In genomic region chr3:87088366-87088983, GRCh38 we compare ENCODE assay signal across 8 cellular contexts.
DNase-seq lines count a peak whose midpoint lies in the region; ATAC-seq and TF ChIP-seq lines count a peak whose summit lies in the region.

No MANE protein-coding gene starts in this region.

- H3K27ac ChIP-seq in mucosa of rectum (ENCODE audit: low read depth in 2 of 2, low read length in 2 of 2) = peak overlapping the region; percentile 65 to 70

- H3K27me3 ChIP-seq in mucosa of rectum (ENCODE audit: control insufficient read depth in 2 of 2, insufficient read depth in 2 of 2, low read length in 2 of 2) = no peaks in the 10 kb centered on the region

- ATAC-seq in HG02623 (IDR thresholded peaks at IDR 0.05; ENCODE audit: unreplicated experiment) (peak; percentile 9), GM18907 (IDR thresholded peaks at IDR 0.05; ENCODE audit: unreplicated experiment) (no peak)

- H3K27me3 Mint-ChIP-seq in nephron progenitor cell (ENCODE audit: low read depth, poor library complexity) = peaks cover 4% of the 10 kb centered on the region

- H3K4me3 ChIP-seq in astrocyte of the cerebellum (ENCODE audit: low read depth, low read length) = peak overlapping the region; percentile 51
- H3K4me3 ChIP-seq in mucosa of rectum (ENCODE audit: low read length in 2 of 2) = peak overlapping the region; percentile 77

- TF ChIP-seq CTCF in astrocyte of the cerebellum (IDR thresholded peaks at IDR 0.05; ENCODE audit: low read depth, low read length, missing control alignments) = no peak
- TF ChIP-seq CTCF in nephron progenitor cell (IDR thresholded peaks at IDR 0.05) = no peak

- H3K9me3 Mint-ChIP-seq in nephron progenitor cell = no peaks in the 10 kb centered on the region

- in situ Hi-C loops in astrocyte of the cerebellum (cut with HindIII; ENCODE audit: low sequenced_read_pairs) = no loop called here

- peak overlapping the region; percentile 38 to 74 for H3K9ac ChIP-seq in mucosa of rectum (ENCODE audit: low read depth in 1 of 2, low read length in 2 of 2)

- H3K9me3 ChIP-seq in mucosa of rectum (ENCODE audit: control insufficient read depth in 2 of 2, low read length in 2 of 2) = no peaks in the 10 kb centered on the region

- no peaks in the 10 kb centered on the region for H3K36me3 Mint-ChIP-seq in nephron progenitor cell (ENCODE audit: low read depth)

- H3K4me3 Mint-ChIP-seq in nephron progenitor cell = no peak overlapping the region

- H3K36me3 ChIP-seq in mucosa of rectum (ENCODE audit: control insufficient read depth in 2 of 2, insufficient read depth in 2 of 2, low read length in 2 of 2) = no peaks in the 10 kb centered on the region

- no peaks in the 10 kb centered on the region for H3K4me1 ChIP-seq in mucosa of rectum (ENCODE audit: control insufficient read depth in 2 of 2, insufficient read depth in 2 of 2, low read length in 2 of 2)

- no peaks in the 10 kb centered on the region for H3K4me1 Mint-ChIP-seq in nephron progenitor cell

- no peak overlapping the region for H3K27ac Mint-ChIP-seq in nephron progenitor cell

- DNase-seq in ELR (ENCODE audit: low read depth) = peak; percentile 44
- DNase-seq in astrocyte of the cerebellum (ENCODE audit: low read depth) = no peak
- no peak for DNase-seq in nephron progenitor cell
- no peak for DNase-seq in H4 (ENCODE audit: low spot score)
- no peak for DNase-seq in effector CD8-positive, alpha-beta T cell (lab: John Stamatoyannopoulos, UW)
